Comparison of ENCODE assay signal across 19 cellular contexts in genomic region chr11:128532016-128532570, GRCh38. TPM values are rescaled to one million over a fixed set of nuclear protein-coding genes. Genes with fewer than 3 reads are reported as not detected.
A peak's percentile ranks its signal among the peaks of the same experiment; 100 is the strongest.
DNase-seq lines count a peak whose midpoint lies in the region; ATAC-seq and TF ChIP-seq lines count a peak whose summit lies in the region.
"Had no signal": no experiment of that assay in that cellular context is flagged by ENCODE, and none has a peak within 500 bp of the region (broad histone marks: within the 10 kb centered on the region; RNA-seq: fewer than 3 reads in every experiment).

No MANE protein-coding gene starts in this region.

- H3K4me1 ChIP-seq in body of pancreas: peaks cover 24% of the 10 kb centered on the region
- H3K4me1 ChIP-seq: thyroid gland had no signal

- DNase-seq in NCI-H146 (lab: John Stamatoyannopoulos, UW): peak; percentile 42
- no peak for DNase-seq in NCI-H146 treated with DMSO at 0.1 percent for 48 hours (lab: John Stamatoyannopoulos, UW; ENCODE audit: unreplicated experiment)
- DNase-seq in body of pancreas: peak; percentile 46 to 79 (median 62)
- peak; percentile 84 for DNase-seq in inferior parietal cortex (ENCODE audit: extremely low spot score)
- peak in 38 of 49 donors; percentile 27 to 85 (median 62) for DNase-seq in substantia nigra (lab: John Stamatoyannopoulos, UW)
- no peak for DNase-seq in activated naive CD4-positive, alpha-beta T cell treated with anti-CD3 and anti-CD28 coated beads, Interleukin-2, amount 50 U/mL, for 16 hours
- no peak for DNase-seq in SK-N-DZ (ENCODE audit: low spot score)
- DNase-seq: 8988T; activated CD4-positive, alpha-beta T cell treated with anti-CD3 and anti-CD28 coated beads, Interleukin-2, amount 10 ng/mL, durations not matched to agents 7 days and 5 days; activated naive CD4-positive, alpha-beta T cell treated with anti-CD3 and anti-CD28 coated beads, Interleukin-2, amount 10 ng/mL, durations not matched to agents 7 days and 5 days; effector CD4-positive, alpha-beta T cell; GM23248; IMR-90; NCI-H2171; NCI-H82; stimulated activated CD4-positive, alpha-beta T cell treated with anti-CD3 and anti-CD28 coated beads, Interleukin-2, amount 100 ng/mL, for 48 hours had no signal

- no peaks in the 10 kb centered on the region for H3K36me3 Mint-ChIP-seq in stimulated activated memory B cell treated with anti-CD40 and anti-IgM and Interleukin-4, amounts not matched to agents 10 μg/mL and 1 μg/mL and 100 μg/mL, for 72 hours

- no peak overlapping the region for H3K4me3 ChIP-seq in body of pancreas
- H3K4me3 ChIP-seq: BLaER1, GM23248, thyroid gland had no signal

- ATAC-seq in body of pancreas: peak; percentile 48
- ATAC-seq in stimulated activated memory B cell treated with anti-CD40 and anti-IgM and Interleukin-4, amounts not matched to agents 10 μg/mL and 1 μg/mL and 100 μg/mL, for 72 hours: no peak

- no peaks in the 10 kb centered on the region for H3K36me3 ChIP-seq in body of pancreas (replicated peaks in 1 of 2; ENCODE audit: insufficient read depth in 1 of 2, low read depth in 2 of 2)
- H3K36me3 ChIP-seq: BLaER1, thyroid gland had no signal

- no peaks in the 10 kb centered on the region for H3K9me3 ChIP-seq in body of pancreas
- H3K9me3 ChIP-seq: thyroid gland had no signal

- H3K4me3 Mint-ChIP-seq in stimulated activated memory B cell treated with anti-CD40 and anti-IgM and Interleukin-4, amounts not matched to agents 10 μg/mL and 1 μg/mL and 100 μg/mL, for 72 hours: no peak overlapping the region
- H3K4me3 Mint-ChIP-seq: activated CD4-positive, alpha-beta T cell treated with anti-CD3 and anti-CD28 coated beads, Interleukin-2, amount 10 ng/mL, durations not matched to agents 7 days and 5 days; activated naive CD4-positive, alpha-beta T cell treated with anti-CD3 and anti-CD28 coated beads, Interleukin-2, amount 10 ng/mL, durations not matched to agents 7 days and 5 days had no signal

- H3K4me1 Mint-ChIP-seq in stimulated activated memory B cell treated with anti-CD40 and anti-IgM and Interleukin-4, amounts not matched to agents 10 μg/mL and 1 μg/mL and 100 μg/mL, for 72 hours: peaks cover 17% of the 10 kb centered on the region

- intact Hi-C loops in body of pancreas (cut with DNase I): no loop called here

- TF ChIP-seq CTCF in body of pancreas (IDR thresholded peaks at IDR 0.05): no peak

- WGBS in body of pancreas, 2 donors: 52 to 57% methylated on average over 5 of the region's 5 CpGs

- H3K27ac Mint-ChIP-seq in stimulated activated memory B cell treated with anti-CD40 and anti-IgM and Interleukin-4, amounts not matched to agents 10 μg/mL and 1 μg/mL and 100 μg/mL, for 72 hours: no peak overlapping the region
- H3K27ac Mint-ChIP-seq: activated CD4-positive, alpha-beta T cell treated with anti-CD3 and anti-CD28 coated beads, Interleukin-2, amount 10 ng/mL, durations not matched to agents 7 days and 5 days; activated naive CD4-positive, alpha-beta T cell treated with anti-CD3 and anti-CD28 coated beads, Interleukin-2, amount 10 ng/mL, durations not matched to agents 7 days and 5 days had no signal

- H3K27me3 ChIP-seq in body of pancreas: no peaks in the 10 kb centered on the region
- H3K27me3 ChIP-seq: BLaER1, thyroid gland had no signal

- no peak for TF ChIP-seq POLR2A in body of pancreas (IDR thresholded peaks at IDR 0.05)

- H3K27me3 Mint-ChIP-seq in stimulated activated memory B cell treated with anti-CD40 and anti-IgM and Interleukin-4, amounts not matched to agents 10 μg/mL and 1 μg/mL and 100 μg/mL, for 72 hours: no peaks in the 10 kb centered on the region
- H3K27me3 Mint-ChIP-seq: activated naive CD4-positive, alpha-beta T cell treated with anti-CD3 and anti-CD28 coated beads, Interleukin-2, amount 10 ng/mL, durations not matched to agents 7 days and 5 days had no signal

- no peak overlapping the region for H3K27ac ChIP-seq in body of pancreas
- H3K27ac ChIP-seq in substantia nigra (ENCODE audit: low read depth, low read length, poor library complexity, severe bottlenecking): peak overlapping the region; percentile 73
- H3K27ac ChIP-seq: BLaER1, GM23248, thyroid gland had no signal

- no peaks in the 10 kb centered on the region for H3K9me3 Mint-ChIP-seq in stimulated activated memory B cell treated with anti-CD40 and anti-IgM and Interleukin-4, amounts not matched to agents 10 μg/mL and 1 μg/mL and 100 μg/mL, for 72 hours
- H3K9me3 Mint-ChIP-seq: activated naive CD4-positive, alpha-beta T cell treated with anti-CD3 and anti-CD28 coated beads, Interleukin-2, amount 10 ng/mL, durations not matched to agents 7 days and 5 days had no signal

RNA-seq across cellular contexts. Expression of gene ETS1, which starts 55.3 kb away (rescaled TPM):
- total RNA-seq in body of pancreas: 10 to 100 TPM; 20.0 to 22.7 TPM
- polyA plus RNA-seq in SK-N-DZ (2014; cell fraction: cytosol; rRNA removed): not detected in 2 replicates
- polyA plus RNA-seq in SK-N-DZ (2014; cell fraction: nucleus; rRNA removed): not detected in 2 replicates

Comparison
In these comparisons a context has a peak if more than half of its experiments do, and no peak if none do; other contexts are left out.
1. DNase-seq: peak in NCI-H146 (single experiment), body of pancreas (4 of 4), inferior parietal cortex (single experiment) and substantia nigra (38 of 49); none in NCI-H146 treated with DMSO at 0.1 percent for 48 hours (single experiment), activated naive CD4-positive, alpha-beta T cell treated with anti-CD3 and anti-CD28 coated beads, Interleukin-2, amount 50 U/mL, for 16 hours (single experiment) and SK-N-DZ (single experiment).